In the genomic region with DNA sequence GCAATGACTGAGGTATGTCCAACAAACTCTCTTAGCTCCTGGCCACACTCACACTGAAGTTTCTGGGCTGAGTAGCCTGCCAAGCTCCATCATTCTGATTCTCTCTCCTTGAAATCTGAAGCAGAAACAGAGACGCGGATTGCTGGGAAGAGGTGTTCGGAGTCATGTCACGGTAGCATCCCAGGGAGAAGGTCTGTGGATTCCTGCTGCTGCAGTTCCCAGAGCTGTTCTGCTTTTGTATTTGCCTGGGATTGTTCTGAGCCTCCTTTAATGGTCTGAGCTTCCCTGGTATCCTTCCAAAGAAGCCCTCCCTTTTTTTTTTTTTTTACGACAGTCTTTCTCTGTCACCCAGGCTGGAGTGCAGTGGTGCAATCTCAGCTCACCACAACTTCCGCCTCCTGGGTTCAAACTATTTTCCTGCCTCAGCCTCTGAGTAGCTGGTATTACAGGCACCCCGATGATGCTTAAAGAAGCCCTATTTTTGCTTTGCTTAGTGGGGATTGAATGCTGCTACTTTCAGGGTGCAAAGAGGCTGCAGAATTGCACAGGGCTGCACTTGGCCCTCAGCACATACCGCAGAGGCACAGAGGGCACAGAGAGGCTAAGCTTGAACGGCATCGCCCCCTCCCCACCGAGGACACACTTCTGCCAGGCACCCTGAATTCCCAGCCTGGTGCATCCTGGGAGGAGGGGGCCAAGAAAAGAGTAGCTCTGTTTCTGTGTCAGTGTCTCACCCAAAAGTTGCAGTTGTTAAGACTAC, we compare ENCODE assay signal across 30 cellular contexts.
A peak's percentile ranks its signal among the peaks of the same experiment; 100 is the strongest.
DNase-seq lines count a peak whose midpoint lies in the region; ATAC-seq, FAIRE-seq and TF ChIP-seq lines count a peak whose summit lies in the region.
"Had no signal": no experiment of that assay in that cellular context is flagged by ENCODE, and none has a peak within 500 bp of the region (broad histone marks: within the 10 kb centered on the region; RNA-seq: fewer than 3 reads in every experiment).

No MANE protein-coding gene starts in this region.

- H3K27me3 ChIP-seq in BLaER1 (no peaks in the 10 kb centered on the region), HepG2 (ENCODE audit: control insufficient read depth in 1 of 2, insufficient read depth in 2 of 2, low read length in 2 of 2) (peaks cover 0 to 5% of the 10 kb centered on the region in 2 experiments; a peak in 1 of 5 replicates)
- H3K27me3 ChIP-seq: gastroesophageal sphincter, testis, uterus had no signal

- TF ChIP-seq POLR2A in HepG2 (IDR thresholded peaks at IDR 0.05; ENCODE audit: insufficient read depth in 1 of 2, low read depth in 2 of 2, low read length in 2 of 2) = no peak

- peak; percentile 36; the same call in 1 of the 3 replicates for ATAC-seq in HepG2
- ATAC-seq: activated naive CD8-positive, alpha-beta T cell treated with anti-CD3 and anti-CD28 coated beads, Interleukin-2, amount 50 U/mL, for 24 hours; gastroesophageal sphincter; left lobe of liver; stimulated activated naive CD8-positive, alpha-beta T cell treated with anti-CD3 and anti-CD28 coated beads, Interleukin-15, Interleukin-2, amounts not matched to agents 100 U/mL and 50 U/mL, for 24 hours had no signal

- no peak for FAIRE-seq in HepG2 (lab: Jason Lieb, UNC)
- FAIRE-seq: A204.1, HTR-8/SVneo had no signal

- in situ Hi-C loops in HepG2 (cut with HindIII; ENCODE audit: extremely low pct_ligation_motif_present, low pct_unique_long_range_greater_than_20kb) = no loop called here

- intact Hi-C loops in HepG2 (cut with micrococcal nuclease; ENCODE audit: unreplicated experiment) = no loop called here

- peak overlapping the region; percentile 28; the same call in 1 of the 2 replicates for H3K4me3 ChIP-seq in BLaER1
- H3K4me3 ChIP-seq in HepG2 (replicated peaks in 1 of 3; ENCODE audit: insufficient read depth in 1 of 3, low read depth in 2 of 3, low read length in 3 of 3) = no peak overlapping the region
- H3K4me3 ChIP-seq: gastroesophageal sphincter, HAP-1, testis, uterus had no signal

- BruUV-seq in HepG2 (replicated peaks; lab: Mats Ljungman, UMichigan) = no TSS peak

- H3K4me2 ChIP-seq in BLaER1 (peak overlapping the region; percentile 81), HepG2 (ENCODE audit: low read depth, low read length) (no peak overlapping the region)
- H3K4me2 ChIP-seq: KMS-11 had no signal

- no peak for TF ChIP-seq CTCF in HepG2 (CRISPR knock-in tag; IDR thresholded peaks at IDR 0.05)

- peaks cover 15% of the 10 kb centered on the region for H3K4me1 ChIP-seq in BLaER1
- no peaks in the 10 kb centered on the region for H3K4me1 ChIP-seq in HepG2 (ENCODE audit: insufficient read depth, low read length)
- H3K4me1 ChIP-seq: gastroesophageal sphincter, HAP-1, uterus had no signal

- POLR2A ChIA-PET in HepG2 (lab: Yijun Ruan, JAX) = no interaction called here

- H3K9ac ChIP-seq in BLaER1 (no peak overlapping the region), HepG2 (ENCODE audit: insufficient read depth, low read depth, low read length) (no peak overlapping the region)
- H3K9ac ChIP-seq: KMS-11 had no signal

- H3K27ac ChIP-seq in BLaER1 = no peak overlapping the region; the same call in 1 of the 2 replicates
- H3K27ac ChIP-seq in HepG2 (ENCODE audit: extremely low read length, insufficient read depth, low read length) = no peak overlapping the region
- H3K27ac ChIP-seq: gastroesophageal sphincter, KMS-11, testis, uterus had no signal

- TF ChIP-seq RAD21 in HepG2 (CRISPR knock-in tag; IDR thresholded peaks at IDR 0.05) = no peak

- TF ChIP-seq EP300 in HepG2 (IDR thresholded peaks at IDR 0.05; ENCODE audit: low read depth in 2 of 2, low read length in 2 of 2) (no peak), HepG2 (CRISPR knock-in tag; IDR thresholded peaks at IDR 0.05; ENCODE audit: borderline replicate concordance) (no peak)

- no peak overlapping the region for H2AFZ ChIP-seq in HepG2 (ENCODE audit: low read length)

- H3K36me3 ChIP-seq in BLaER1 (no peaks in the 10 kb centered on the region), HepG2 (replicated peaks in 1 of 2; ENCODE audit: control insufficient read depth in 1 of 2, insufficient read depth in 2 of 2, low read length in 2 of 2) (no peaks in the 10 kb centered on the region)
- H3K36me3 ChIP-seq: gastroesophageal sphincter, HAP-1, uterus had no signal

- no peaks in the 10 kb centered on the region for H3K79me2 ChIP-seq in HepG2 (ENCODE audit: insufficient read depth, low read length)

- DNase-seq in M059J (ENCODE audit: low read depth) = peak; percentile 14
- peak; percentile 12 for DNase-seq in RPMI8226
- DNase-seq in HepG2 (ENCODE audit: low spot score) = no peak
- no peak for DNase-seq in GM19238 (ENCODE audit: insufficient read length, low spot score)
- DNase-seq in SHP77 (lab: John Stamatoyannopoulos, UW) = no peak
- no peak for DNase-seq in Ammon's horn (ENCODE audit: low spot score)
- DNase-seq in GOT3 (lab: John Stamatoyannopoulos, UW) = no peak
- DNase-seq: activated CD4-positive, alpha-beta T cell treated with anti-CD3 and anti-CD28 coated beads for 48 hours; activated CD8-positive, alpha-beta memory T cell treated with anti-CD3 and anti-CD28 coated beads for 24 hours; activated effector memory CD4-positive, alpha-beta T cell treated with anti-CD3 and anti-CD28 coated beads, Interleukin-2, amount 50 U/mL, for 16 hours; activated naive CD8-positive, alpha-beta T cell treated with anti-CD3 and anti-CD28 coated beads, Interleukin-2, amount 50 U/mL, for 24 hours; caudate nucleus; dermis blood vessel endothelial cell; DMS153; mesenchymal stem cell; NCI-H1048; NCI-H187; NCI-H2171 treated with DMSO at 0.1 percent for 48 hours; NCI-H524; occipital lobe; stimulated activated naive CD8-positive, alpha-beta T cell treated with anti-CD3 and anti-CD28 coated beads, Interleukin-15, Interleukin-2, amounts not matched to agents 100 U/mL and 50 U/mL, for 24 hours; testis; uterus had no signal

- no peaks in the 10 kb centered on the region for H3K9me3 ChIP-seq in BLaER1
- H3K9me3 ChIP-seq in HepG2 (ENCODE audit: low read length) = no peaks in the 10 kb centered on the region
- H3K9me3 ChIP-seq: gastroesophageal sphincter, HAP-1, testis, uterus had no signal

- CTCF ChIA-PET in HepG2 (lab: Yijun Ruan, JAX; ENCODE audit: low intra/inter-chr PET ratio, low total read pairs) = no interaction called here

- 27% methylated on average over 7 of the region's 11 CpGs for WGBS in HepG2 (ENCODE audit: low lambda C conversion rate)

- H4K20me1 ChIP-seq in BLaER1 (no peaks in the 10 kb centered on the region), HepG2 (ENCODE audit: insufficient read depth, low read length) (no peaks in the 10 kb centered on the region)

TF ChIP-seq in HepG2, 621 proteins besides CTCF, POLR2A, EP300 and RAD21 (continues in another document):
- TF ChIP-seq ZNF800 (CRISPR knock-in tag; IDR thresholded peaks at IDR 0.05) (no peak), ZNF382 (CRISPR knock-in tag; IDR thresholded peaks at IDR 0.05; ENCODE audit: borderline replicate concordance) (no peak), HDAC6 (IDR thresholded peaks at IDR 0.05; ENCODE audit: low read depth, low read length) (no peak), KDM6A (CRISPR knock-in tag; IDR thresholded peaks at IDR 0.05; ENCODE audit: low read depth) (no peak), ZNF550 (CRISPR knock-in tag; IDR thresholded peaks at IDR 0.05; ENCODE audit: borderline replicate concordance) (no peak), ONECUT2 (CRISPR knock-in tag; IDR thresholded peaks at IDR 0.05) (no peak), TBL1XR1 (IDR thresholded peaks at IDR 0.05; ENCODE audit: borderline replicate concordance, low read length, partially characterized antibody) (no peak)
- TF ChIP-seq, protein P1, sequence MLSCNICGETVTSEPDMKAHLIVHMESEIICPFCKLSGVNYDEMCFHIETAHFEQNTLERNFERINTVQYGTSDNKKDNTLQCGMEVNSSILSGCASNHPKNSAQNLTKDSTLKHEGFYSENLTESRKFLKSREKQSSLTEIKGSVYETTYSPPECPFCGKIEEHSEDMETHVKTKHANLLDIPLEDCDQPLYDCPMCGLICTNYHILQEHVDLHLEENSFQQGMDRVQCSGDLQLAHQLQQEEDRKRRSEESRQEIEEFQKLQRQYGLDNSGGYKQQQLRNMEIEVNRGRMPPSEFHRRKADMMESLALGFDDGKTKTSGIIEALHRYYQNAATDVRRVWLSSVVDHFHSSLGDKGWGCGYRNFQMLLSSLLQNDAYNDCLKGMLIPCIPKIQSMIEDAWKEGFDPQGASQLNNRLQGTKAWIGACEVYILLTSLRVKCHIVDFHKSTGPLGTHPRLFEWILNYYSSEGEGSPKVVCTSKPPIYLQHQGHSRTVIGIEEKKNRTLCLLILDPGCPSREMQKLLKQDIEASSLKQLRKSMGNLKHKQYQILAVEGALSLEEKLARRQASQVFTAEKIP (CRISPR knock-in tag; IDR thresholded peaks at IDR 0.05; ENCODE audit: borderline replicate concordance) = no peak

Comparison
In these comparisons a context has a peak if more than half of its experiments do, and no peak if none do; other contexts are left out.
1. DNase-seq: peak in M059J (single experiment) and RPMI8226 (single experiment); none in HepG2 (single experiment), GM19238 (single experiment), SHP77 (0 of 2), Ammon's horn (single experiment) and GOT3 (single experiment).